Comparison of ENCODE assay signal across 23 cellular contexts in the genomic region with DNA sequence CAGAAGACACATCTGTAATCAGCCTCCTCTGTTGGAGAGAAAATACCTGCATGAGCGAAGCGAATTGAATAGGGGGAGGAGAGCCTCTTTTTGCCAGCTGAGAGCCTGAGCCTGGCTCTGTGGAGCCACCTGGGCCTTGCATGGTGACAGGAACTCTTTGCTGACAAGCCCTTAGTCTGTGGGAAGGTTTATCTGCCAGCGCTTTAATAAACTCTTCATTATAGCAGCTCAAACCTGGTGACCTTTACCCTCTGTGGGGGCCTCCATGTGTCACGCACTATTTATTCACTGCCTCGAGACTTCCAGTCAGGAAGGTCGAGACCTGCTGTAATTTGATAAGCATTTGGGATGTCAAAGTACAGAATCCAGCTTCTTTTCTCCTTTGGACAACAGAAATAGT.
"Had no signal": no experiment of that assay in that cellular context is flagged by ENCODE, and none has a peak within 500 bp of the region (broad histone marks: within the 10 kb centered on the region; RNA-seq: fewer than 3 reads in every experiment).

No MANE protein-coding gene starts in this region.

- H3K9me3 ChIP-seq: colonic mucosa, heart left ventricle, neutrophil, psoas muscle, thoracic aorta had no signal

- H3K36me3 ChIP-seq: colonic mucosa, heart left ventricle, neutrophil, thoracic aorta had no signal

- H3K27ac ChIP-seq: colonic mucosa, neutrophil, psoas muscle, thoracic aorta had no signal

- FAIRE-seq: endothelial cell of umbilical vein, islet of Langerhans, small intestine, urothelium cell line had no signal

- H3K27me3 ChIP-seq: colonic mucosa, heart left ventricle, neutrophil had no signal

- ATAC-seq: heart left ventricle; left lobe of liver; naive thymus-derived CD4-positive, alpha-beta T cell; psoas muscle; stimulated activated effector memory CD8-positive, alpha-beta T cell treated with anti-CD3 and anti-CD28 coated beads, Interleukin-12 subunit alpha, Interleukin-12 subunit beta, amount 100 ng/mL, for 72 hours had no signal

- H3K4me3 ChIP-seq: colonic mucosa, heart left ventricle, lung, psoas muscle, thoracic aorta had no signal

- DNase-seq: colonic mucosa; effector CD4-positive, alpha-beta T cell; endodermal cell; erythroblast; foreskin melanocyte; heart left ventricle; hypothalamus; kidney glomerular epithelial cell; mesenchymal stem cell; naive thymus-derived CD4-positive, alpha-beta T cell; psoas muscle; small intestine; stimulated activated CD4-positive, alpha-beta T cell treated with anti-CD3 and anti-CD28 coated beads, Interleukin-2, amount 100 ng/mL, for 48 hours; stimulated activated CD8-positive, alpha-beta memory T cell treated with anti-CD3 and anti-CD28 coated beads, Interleukin-4, amount 100 ng/mL, for 48 hours; trophoblast cell had no signal

- H3K4me1 ChIP-seq: colonic mucosa, psoas muscle had no signal
